ENCODE assay signal across 1 cellular context in the genomic region with DNA sequence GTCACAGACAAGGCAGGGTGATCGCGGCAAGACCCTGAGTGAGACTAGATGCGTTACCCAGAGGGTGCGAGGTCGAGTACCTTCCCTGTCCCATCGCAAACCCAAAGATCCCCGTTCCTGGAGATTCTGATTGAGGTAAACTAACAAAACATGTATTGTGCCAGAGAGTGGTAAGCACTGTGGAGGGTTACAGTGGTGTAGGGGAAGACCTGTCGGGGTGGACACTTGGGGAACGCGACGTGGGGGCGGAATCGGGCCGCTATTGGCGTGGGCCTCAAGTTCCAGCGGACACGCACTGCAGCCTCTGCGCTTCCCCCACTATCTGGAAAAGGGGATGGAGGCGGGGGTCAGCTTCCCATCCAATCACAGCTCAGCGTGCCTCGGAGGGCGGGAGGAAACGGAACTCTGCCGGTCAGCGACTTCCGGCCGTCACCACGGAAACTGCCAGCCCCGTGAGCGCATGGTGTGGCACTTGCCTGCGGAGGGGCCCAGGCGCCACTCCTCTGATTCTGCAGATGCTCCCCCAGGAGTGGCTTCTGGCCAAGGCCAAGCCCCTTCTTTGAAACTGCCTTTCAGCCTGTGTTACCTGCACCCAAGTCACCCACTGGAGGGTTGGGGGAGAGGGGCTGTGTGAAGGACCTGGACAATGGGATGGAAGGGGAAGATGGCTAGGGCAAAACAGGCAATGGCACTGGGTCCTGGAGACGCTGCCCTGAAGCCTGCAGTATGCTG.
TF ChIP-seq lines count a peak whose summit lies in the region.

No MANE protein-coding gene starts in this region.

TF ChIP-seq in GM12878, 131 proteins besides CTCF, POLR2A, EP300 and RAD21 (continued from another document and continues in another):
- TF ChIP-seq ZBTB40 (IDR thresholded peaks at IDR 0.05; ENCODE audit: borderline replicate concordance) (peak; percentile 89), HDAC6 (IDR thresholded peaks at IDR 0.05; ENCODE audit: unreplicated experiment) (no peak), BACH1 (IDR thresholded peaks at IDR 0.05; ENCODE audit: borderline replicate concordance) (0 out of 2 replicates have a peak, but pooled peaks have one; percentile 12), TAF1 (IDR thresholded peaks at IDR 0.05; ENCODE audit: borderline replicate concordance, low read depth, low read length) (peak; percentile 77; the same call in 1 of the 2 replicates), TCF3 (IDR thresholded peaks at IDR 0.05; ENCODE audit: borderline replicate concordance, insufficient read depth, low read depth, low read length) (peak; percentile 34; the same call in 1 of the 2 replicates), BCL11A (IDR thresholded peaks at IDR 0.05; ENCODE audit: low read depth, low read length) (no peak), E2F4 (IDR thresholded peaks at IDR 0.05; ENCODE audit: low read depth, low read length) (no peak), CBX5 (IDR thresholded peaks at IDR 0.05; ENCODE audit: low read depth) (no peak), RBBP5 (conservative IDR thresholded peaks at IDR 0.05) (no peak), NFYA (IDR thresholded peaks at IDR 0.05; ENCODE audit: borderline replicate concordance, low read depth, low read length) (no peak), WRNIP1 (IDR thresholded peaks at IDR 0.05; ENCODE audit: borderline replicate concordance, low read depth, low read length) (0 out of 2 replicates have a peak, but pooled peaks have one; percentile 22), FOXM1 (IDR thresholded peaks at IDR 0.05; ENCODE audit: low read depth, low read length) (no peak), PML (IDR thresholded peaks at IDR 0.05; ENCODE audit: low read length) (no peak), GABPA (IDR thresholded peaks at IDR 0.05; ENCODE audit: low read depth) (no peak), SMC3 (IDR thresholded peaks at IDR 0.05; ENCODE audit: borderline replicate concordance, low read length) (no peak), NR2F1 (conservative IDR thresholded peaks at IDR 0.05) (peak; percentile 66; the same call in 1 of the 2 replicates), JUND (IDR thresholded peaks at IDR 0.05; ENCODE audit: low read depth, low read length) (no peak), MEF2A (IDR thresholded peaks at IDR 0.05; ENCODE audit: insufficient read depth, low read depth, low read length) (no peak), RCOR1 (conservative IDR thresholded peaks at IDR 0.05; ENCODE audit: low read depth, low read length) (no peak), NFXL1 (IDR thresholded peaks at IDR 0.05; ENCODE audit: borderline replicate concordance) (no peak), ZBTB4 (CRISPR knock-in tag; IDR thresholded peaks at IDR 0.05) (0 out of 2 replicates have a peak, but pooled peaks have one; percentile 47), NFIC (IDR thresholded peaks at IDR 0.05; ENCODE audit: low read depth, low read length) (no peak), CBX3 (IDR thresholded peaks at IDR 0.05; ENCODE audit: borderline replicate concordance, low read depth) (no peak), ZNF384 (IDR thresholded peaks at IDR 0.05; ENCODE audit: borderline replicate concordance, low read depth, low read length) (no peak), BMI1 (IDR thresholded peaks at IDR 0.05; ENCODE audit: borderline replicate concordance) (no peak), IKZF2 (IDR thresholded peaks at IDR 0.05) (peak; percentile 63 to 82), ZZZ3 (IDR thresholded peaks at IDR 0.05; ENCODE audit: control insufficient read depth, insufficient read length, low read depth) (no peak), MYC (IDR thresholded peaks at IDR 0.05; ENCODE audit: insufficient read depth, insufficient read length, insufficient replicate concordance, low read length, severe bottlenecking) (peak; percentile 92), ATF7 (IDR thresholded peaks at IDR 0.05; ENCODE audit: low read depth) (no peak), REST (IDR thresholded peaks at IDR 0.05; ENCODE audit: low read depth, low read length) (no peak)
- TF ChIP-seq, protein P1, sequence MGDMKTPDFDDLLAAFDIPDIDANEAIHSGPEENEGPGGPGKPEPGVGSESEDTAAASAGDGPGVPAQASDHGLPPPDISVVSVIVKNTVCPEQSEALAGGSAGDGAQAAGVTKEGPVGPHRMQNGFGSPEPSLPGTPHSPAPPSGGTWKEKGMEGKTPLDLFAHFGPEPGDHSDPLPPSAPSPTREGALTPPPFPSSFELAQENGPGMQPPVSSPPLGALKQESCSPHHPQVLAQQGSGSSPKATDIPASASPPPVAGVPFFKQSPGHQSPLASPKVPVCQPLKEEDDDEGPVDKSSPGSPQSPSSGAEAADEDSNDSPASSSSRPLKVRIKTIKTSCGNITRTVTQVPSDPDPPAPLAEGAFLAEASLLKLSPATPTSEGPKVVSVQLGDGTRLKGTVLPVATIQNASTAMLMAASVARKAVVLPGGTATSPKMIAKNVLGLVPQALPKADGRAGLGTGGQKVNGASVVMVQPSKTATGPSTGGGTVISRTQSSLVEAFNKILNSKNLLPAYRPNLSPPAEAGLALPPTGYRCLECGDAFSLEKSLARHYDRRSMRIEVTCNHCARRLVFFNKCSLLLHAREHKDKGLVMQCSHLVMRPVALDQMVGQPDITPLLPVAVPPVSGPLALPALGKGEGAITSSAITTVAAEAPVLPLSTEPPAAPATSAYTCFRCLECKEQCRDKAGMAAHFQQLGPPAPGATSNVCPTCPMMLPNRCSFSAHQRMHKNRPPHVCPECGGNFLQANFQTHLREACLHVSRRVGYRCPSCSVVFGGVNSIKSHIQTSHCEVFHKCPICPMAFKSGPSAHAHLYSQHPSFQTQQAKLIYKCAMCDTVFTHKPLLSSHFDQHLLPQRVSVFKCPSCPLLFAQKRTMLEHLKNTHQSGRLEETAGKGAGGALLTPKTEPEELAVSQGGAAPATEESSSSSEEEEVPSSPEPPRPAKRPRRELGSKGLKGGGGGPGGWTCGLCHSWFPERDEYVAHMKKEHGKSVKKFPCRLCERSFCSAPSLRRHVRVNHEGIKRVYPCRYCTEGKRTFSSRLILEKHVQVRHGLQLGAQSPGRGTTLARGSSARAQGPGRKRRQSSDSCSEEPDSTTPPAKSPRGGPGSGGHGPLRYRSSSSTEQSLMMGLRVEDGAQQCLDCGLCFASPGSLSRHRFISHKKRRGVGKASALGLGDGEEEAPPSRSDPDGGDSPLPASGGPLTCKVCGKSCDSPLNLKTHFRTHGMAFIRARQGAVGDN (IDR thresholded peaks at IDR 0.05): peak; percentile 76; the same call in 1 of the 2 replicates
- TF ChIP-seq, protein P2, sequence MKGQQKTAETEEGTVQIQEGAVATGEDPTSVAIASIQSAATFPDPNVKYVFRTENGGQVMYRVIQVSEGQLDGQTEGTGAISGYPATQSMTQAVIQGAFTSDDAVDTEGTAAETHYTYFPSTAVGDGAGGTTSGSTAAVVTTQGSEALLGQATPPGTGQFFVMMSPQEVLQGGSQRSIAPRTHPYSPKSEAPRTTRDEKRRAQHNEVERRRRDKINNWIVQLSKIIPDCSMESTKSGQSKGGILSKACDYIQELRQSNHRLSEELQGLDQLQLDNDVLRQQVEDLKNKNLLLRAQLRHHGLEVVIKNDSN (IDR thresholded peaks at IDR 0.05; ENCODE audit: borderline replicate concordance, extremely low read length, insufficient read depth, low read depth, low read length): no peak
- TF ChIP-seq, protein P3, sequence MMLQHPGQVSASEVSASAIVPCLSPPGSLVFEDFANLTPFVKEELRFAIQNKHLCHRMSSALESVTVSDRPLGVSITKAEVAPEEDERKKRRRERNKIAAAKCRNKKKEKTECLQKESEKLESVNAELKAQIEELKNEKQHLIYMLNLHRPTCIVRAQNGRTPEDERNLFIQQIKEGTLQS (IDR thresholded peaks at IDR 0.05; ENCODE audit: borderline replicate concordance, extremely low read depth, low read depth, low read length): no peak
- TF ChIP-seq, protein P4, sequence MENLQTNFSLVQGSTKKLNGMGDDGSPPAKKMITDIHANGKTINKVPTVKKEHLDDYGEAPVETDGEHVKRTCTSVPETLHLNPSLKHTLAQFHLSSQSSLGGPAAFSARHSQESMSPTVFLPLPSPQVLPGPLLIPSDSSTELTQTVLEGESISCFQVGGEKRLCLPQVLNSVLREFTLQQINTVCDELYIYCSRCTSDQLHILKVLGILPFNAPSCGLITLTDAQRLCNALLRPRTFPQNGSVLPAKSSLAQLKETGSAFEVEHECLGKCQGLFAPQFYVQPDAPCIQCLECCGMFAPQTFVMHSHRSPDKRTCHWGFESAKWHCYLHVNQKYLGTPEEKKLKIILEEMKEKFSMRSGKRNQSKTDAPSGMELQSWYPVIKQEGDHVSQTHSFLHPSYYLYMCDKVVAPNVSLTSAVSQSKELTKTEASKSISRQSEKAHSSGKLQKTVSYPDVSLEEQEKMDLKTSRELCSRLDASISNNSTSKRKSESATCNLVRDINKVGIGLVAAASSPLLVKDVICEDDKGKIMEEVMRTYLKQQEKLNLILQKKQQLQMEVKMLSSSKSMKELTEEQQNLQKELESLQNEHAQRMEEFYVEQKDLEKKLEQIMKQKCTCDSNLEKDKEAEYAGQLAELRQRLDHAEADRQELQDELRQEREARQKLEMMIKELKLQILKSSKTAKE (IDR thresholded peaks at IDR 0.05; ENCODE audit: low read depth, poor library complexity, severe bottlenecking): no peak
